Comparison of ENCODE assay signal across 29 cellular contexts in the genomic region with DNA sequence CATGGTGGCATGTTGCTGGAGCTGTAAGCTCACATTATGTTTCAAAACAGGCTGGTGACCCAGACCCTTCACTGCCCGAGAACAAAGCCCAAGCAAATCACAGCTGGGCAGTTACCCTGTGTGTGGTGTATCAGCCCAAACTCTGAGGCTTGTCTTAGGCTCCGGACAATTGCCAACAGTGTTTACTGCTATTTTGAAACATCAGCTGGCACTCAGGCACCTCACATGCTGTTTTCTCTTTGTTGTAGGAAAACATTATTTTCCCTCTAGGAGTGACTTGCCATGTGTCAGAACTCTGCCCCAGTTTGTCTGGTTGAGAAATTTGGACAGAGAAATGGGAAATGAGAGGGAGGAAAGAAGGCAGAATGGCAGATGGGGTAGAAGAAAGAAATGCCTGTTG.
"Had no signal": no experiment of that assay in that cellular context is flagged by ENCODE, and none has a peak within 500 bp of the region (broad histone marks: within the 10 kb centered on the region; RNA-seq: fewer than 3 reads in every experiment).

No MANE protein-coding gene starts in this region.

- H3K36me3 ChIP-seq: adrenal gland, breast epithelium, WERI-Rb-1 had no signal

- H3K27ac ChIP-seq: adrenal gland, body of pancreas, breast epithelium, PC-9, RWPE1, WERI-Rb-1 had no signal

- H3K9me3 Mint-ChIP-seq: activated CD4-positive, alpha-beta memory T cell treated with anti-CD3 and anti-CD28 coated beads, Interleukin-2, amount 10 ng/mL, durations not matched to agents 7 days and 5 days had no signal

- H3K4me2 ChIP-seq: PC-9 had no signal

- H3K9me3 ChIP-seq: adrenal gland, body of pancreas, breast epithelium had no signal

- ATAC-seq: activated T-cell treated with anti-CD3 and anti-CD28 coated beads, Interleukin-2, amount 50 U/mL, for 72 hours; activated T-helper 17 cell treated with anti-CD3 and anti-CD28 coated beads, Interleukin-2, amount 50 U/mL, for 72 hours; body of pancreas; Right ventricle myocardium inferior had no signal

- H3K4me3 Mint-ChIP-seq: activated CD4-positive, alpha-beta memory T cell treated with anti-CD3 and anti-CD28 coated beads, Interleukin-2, amount 10 ng/mL, durations not matched to agents 7 days and 5 days; activated naive CD4-positive, alpha-beta T cell treated with anti-CD3 and anti-CD28 coated beads, Interleukin-2, amount 50 U/mL, for 24 hours; activated naive CD8-positive, alpha-beta T cell treated with anti-CD3 and anti-CD28 coated beads, Interleukin-2, amount 10 ng/mL, durations not matched to agents 7 days and 5 days; activated T-cell treated with anti-CD3 and anti-CD28 coated beads, Interleukin-2, amount 50 U/mL, for 72 hours; activated T-helper 17 cell treated with anti-CD3 and anti-CD28 coated beads, Interleukin-2, amount 50 U/mL, for 72 hours had no signal

- H3K27me3 ChIP-seq: adrenal gland, body of pancreas, breast epithelium had no signal

- H3K4me1 ChIP-seq: adrenal gland, breast epithelium had no signal

- H3K4me3 ChIP-seq: adrenal gland, body of pancreas, breast epithelium, PC-9 had no signal

- DNase-seq: activated CD4-positive, alpha-beta memory T cell treated with anti-CD3 and anti-CD28 coated beads, Interleukin-2, amount 10 ng/mL, durations not matched to agents 7 days and 5 days; activated CD4-positive, alpha-beta T cell treated with anti-CD3 and anti-CD28 coated beads for 1 hour; activated CD4-positive, alpha-beta T cell treated with anti-CD3 and anti-CD28 coated beads for 48 hours; activated CD4-positive, CD25-positive, alpha-beta regulatory T cell; activated effector memory CD4-positive, alpha-beta T cell treated with anti-CD3 and anti-CD28 coated beads, Interleukin-2, amount 50 U/mL, for 16 hours; activated naive CD4-positive, alpha-beta T cell; activated naive CD8-positive, alpha-beta T cell treated with anti-CD3 and anti-CD28 coated beads, Interleukin-2, amount 10 ng/mL, durations not matched to agents 7 days and 5 days; activated T-cell treated with anti-CD3 and anti-CD28 coated beads, Interleukin-2, amount 50 U/mL, for 1 hour; activated T-cell treated with anti-CD3 and anti-CD28 coated beads, Interleukin-2, amount 50 U/mL, for 72 hours; adrenal gland; body of pancreas; Kasumi-1; KG1; MM.1S; MV-4-11; NCI-H1092; NCI-H1436 treated with DMSO at 0.1 percent for 48 hours; NCI-H1694 treated with DMSO at 0.1 percent for 48 hours; NCI-H2029; NCI-H345; NCI-H524 treated with DMSO at 0.1 percent for 48 hours; PC-9; T1000; WERI-Rb-1 had no signal

- H3K27ac Mint-ChIP-seq: activated CD4-positive, alpha-beta memory T cell treated with anti-CD3 and anti-CD28 coated beads, Interleukin-2, amount 10 ng/mL, durations not matched to agents 7 days and 5 days; activated naive CD4-positive, alpha-beta T cell treated with anti-CD3 and anti-CD28 coated beads, Interleukin-2, amount 50 U/mL, for 24 hours; activated naive CD8-positive, alpha-beta T cell treated with anti-CD3 and anti-CD28 coated beads, Interleukin-2, amount 10 ng/mL, durations not matched to agents 7 days and 5 days; activated T-cell treated with anti-CD3 and anti-CD28 coated beads, Interleukin-2, amount 50 U/mL, for 72 hours; activated T-helper 17 cell treated with anti-CD3 and anti-CD28 coated beads, Interleukin-2, amount 50 U/mL, for 72 hours had no signal

- H2AFZ ChIP-seq: PC-9 had no signal

- H3K36me3 Mint-ChIP-seq: activated naive CD4-positive, alpha-beta T cell treated with anti-CD3 and anti-CD28 coated beads, Interleukin-2, amount 50 U/mL, for 24 hours; activated naive CD8-positive, alpha-beta T cell treated with anti-CD3 and anti-CD28 coated beads, Interleukin-2, amount 10 ng/mL, durations not matched to agents 7 days and 5 days had no signal

- H3K4me1 Mint-ChIP-seq: activated naive CD4-positive, alpha-beta T cell treated with anti-CD3 and anti-CD28 coated beads, Interleukin-2, amount 50 U/mL, for 24 hours; activated T-helper 17 cell treated with anti-CD3 and anti-CD28 coated beads, Interleukin-2, amount 50 U/mL, for 72 hours had no signal
